Comparison of ENCODE assay signal across 8 cellular contexts in genomic region chr7:26291251-26291650, GRCh38. TPM values are rescaled to one million over a fixed set of nuclear protein-coding genes. Genes with fewer than 3 reads are reported as not detected.
DNase-seq lines count a peak whose midpoint lies in the region; ATAC-seq, FAIRE-seq and TF ChIP-seq lines count a peak whose summit lies in the region.

No MANE protein-coding gene starts in this region.

- H3K36me3 ChIP-seq in upper lobe of left lung, result no peaks in the 10 kb centered on the region

- in situ Hi-C loops in astrocyte of the spinal cord (cut with HindIII; ENCODE audit: low sequenced_read_pairs), result no loop called here

- CTCF ChIA-PET in activated naive CD4-positive, alpha-beta T cell treated with anti-CD3 and anti-CD28 coated beads, Interleukin-2, amount 10 ng/mL, durations not matched to agents 7 days and 5 days (lab: Charles Lee), result interaction anchor here (0.7 to 2.2 kb wide), 8 partner anchors 10 to 398 kb away, joined by 3 to 8 read pairs (median 4); no protein-coding TSS in a partner anchor

- H3K4me3 ChIP-seq in astrocyte of the spinal cord (ENCODE audit: low read depth, low read length), result peak overlapping the region; percentile 27
- peak overlapping the region in 3 of 4 donors; percentile 59 to 72 (median 59) for H3K4me3 ChIP-seq in upper lobe of left lung

- H3K27me3 ChIP-seq in upper lobe of left lung, result no peaks in the 10 kb centered on the region

- TF ChIP-seq EP300 in upper lobe of left lung (IDR thresholded peaks at IDR 0.05), result no peak

- no peak for FAIRE-seq in urothelium cell line (lab: Jason Lieb, UNC)

- peaks cover 10% of the 10 kb centered on the region for H3K36me3 Mint-ChIP-seq in activated naive CD4-positive, alpha-beta T cell treated with anti-CD3 and anti-CD28 coated beads, Interleukin-2, amount 10 ng/mL, durations not matched to agents 7 days and 5 days
- H3K36me3 Mint-ChIP-seq in memory B cell, result peaks cover 3% of the 10 kb centered on the region

- peaks cover 15% of the 10 kb centered on the region for H3K27me3 Mint-ChIP-seq in activated naive CD4-positive, alpha-beta T cell treated with anti-CD3 and anti-CD28 coated beads, Interleukin-2, amount 10 ng/mL, durations not matched to agents 7 days and 5 days
- H3K27me3 Mint-ChIP-seq in memory B cell, result no peaks in the 10 kb centered on the region

- no peak for DNase-seq in activated naive CD4-positive, alpha-beta T cell treated with anti-CD3 and anti-CD28 coated beads, Interleukin-2, amount 10 ng/mL, durations not matched to agents 7 days and 5 days
- DNase-seq in activated naive CD4-positive, alpha-beta T cell treated with anti-CD3 and anti-CD28 coated beads, Interleukin-2, amount 50 U/mL, for 16 hours, result no peak
- DNase-seq in astrocyte of the spinal cord (ENCODE audit: low read depth, low spot score) (no peak), memory B cell (ENCODE audit: low spot score in 2 of 2) (no peak), upper lobe of left lung (no peak), urothelium cell line (ENCODE audit: low spot score) (no peak)

- peak overlapping the region; percentile 95 for H3K4me3 Mint-ChIP-seq in activated naive CD4-positive, alpha-beta T cell treated with anti-CD3 and anti-CD28 coated beads, Interleukin-2, amount 10 ng/mL, durations not matched to agents 7 days and 5 days
- H3K4me3 Mint-ChIP-seq in memory B cell, result peak overlapping the region; percentile 94

- TF ChIP-seq CTCF in astrocyte of the spinal cord (IDR thresholded peaks at IDR 0.05; ENCODE audit: low read depth, low read length) (no peak), upper lobe of left lung (IDR thresholded peaks at IDR 0.05) (no peak)

- no peak for ATAC-seq in memory B cell (ENCODE audit: low read depth)
- ATAC-seq in upper lobe of left lung (ENCODE audit: low FRiP score in 2 of 2), result no peak
- no peak for ATAC-seq in HG03378 (IDR thresholded peaks at IDR 0.05; ENCODE audit: unreplicated experiment)
- ATAC-seq in GM19455 (IDR thresholded peaks at IDR 0.05; ENCODE audit: unreplicated experiment), result no peak

- 46 to 52% methylated on average over 4 of the region's 4 CpGs for WGBS in upper lobe of left lung, 2 donors

- no peak for TF ChIP-seq POLR2A in upper lobe of left lung (IDR thresholded peaks at IDR 0.05)

- H3K9me3 Mint-ChIP-seq in activated naive CD4-positive, alpha-beta T cell treated with anti-CD3 and anti-CD28 coated beads, Interleukin-2, amount 10 ng/mL, durations not matched to agents 7 days and 5 days, result no peaks in the 10 kb centered on the region
- H3K9me3 Mint-ChIP-seq in memory B cell, result no peaks in the 10 kb centered on the region

- H3K4me1 Mint-ChIP-seq in activated naive CD4-positive, alpha-beta T cell treated with anti-CD3 and anti-CD28 coated beads, Interleukin-2, amount 10 ng/mL, durations not matched to agents 7 days and 5 days, result peaks cover 40% of the 10 kb centered on the region
- peaks cover 26% of the 10 kb centered on the region for H3K4me1 Mint-ChIP-seq in memory B cell

- no peaks in the 10 kb centered on the region for H3K9me3 ChIP-seq in upper lobe of left lung

- H3K27ac Mint-ChIP-seq in activated naive CD4-positive, alpha-beta T cell treated with anti-CD3 and anti-CD28 coated beads, Interleukin-2, amount 10 ng/mL, durations not matched to agents 7 days and 5 days, result peak overlapping the region; percentile 84
- peak overlapping the region; percentile 97 for H3K27ac Mint-ChIP-seq in memory B cell

- peaks cover 0 to 22% (median 6%) of the 10 kb centered on the region in 4 donors for H3K4me1 ChIP-seq in upper lobe of left lung

- H3K27ac ChIP-seq in upper lobe of left lung, result peak overlapping the region in 2 of 4 donors; percentile 77 to 90

RNA-seq across cellular contexts. Expression of gene SNX10, which starts 0.4 kb away (rescaled TPM):
- total RNA-seq in upper lobe of left lung, result 10 to 100 TPM; 24.1 to 78.6 (median 36.4) TPM
